Comparison of ENCODE assay signal across 15 cellular contexts in the genomic region with DNA sequence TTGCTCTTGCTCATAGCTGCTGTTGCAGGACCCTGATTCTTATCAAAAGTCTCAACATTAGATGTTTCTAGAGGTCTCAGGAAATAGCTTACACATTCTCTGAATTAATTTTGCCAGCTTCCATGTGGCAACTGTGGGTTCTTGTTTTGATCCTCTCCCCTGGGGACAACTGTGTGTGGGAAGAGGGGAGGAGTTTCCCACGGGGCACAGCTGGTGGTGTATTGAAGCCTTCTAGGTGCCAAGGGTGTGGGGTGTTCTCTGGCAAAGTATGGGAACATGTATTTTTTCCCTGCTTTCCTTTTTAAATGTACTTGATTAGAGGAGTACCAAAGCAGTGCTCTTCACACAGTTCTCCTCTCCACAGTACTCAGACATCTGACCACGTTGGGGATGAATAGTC.
"Had no signal": no experiment of that assay in that cellular context is flagged by ENCODE, and none has a peak within 500 bp of the region (broad histone marks: within the 10 kb centered on the region; RNA-seq: fewer than 3 reads in every experiment).

No MANE protein-coding gene starts in this region.

- H3K4me1 ChIP-seq: gastrocnemius medialis, thyroid gland, uterus had no signal

- H3K4me1 Mint-ChIP-seq: activated naive CD8-positive, alpha-beta T cell treated with anti-CD3 and anti-CD28 coated beads for 36 hours had no signal

- H3K4me3 Mint-ChIP-seq: activated CD8-positive, alpha-beta memory T cell treated with anti-CD3 and anti-CD28 coated beads, Interleukin-2, amount 10 ng/mL, durations not matched to agents 7 days and 5 days; activated naive CD8-positive, alpha-beta T cell treated with anti-CD3 and anti-CD28 coated beads for 36 hours; neural crest cell had no signal

- H3K27ac ChIP-seq: gastrocnemius medialis, thyroid gland, uterus had no signal

- H3K9me3 ChIP-seq: gastrocnemius medialis, thyroid gland, uterus had no signal

- H3K27me3 Mint-ChIP-seq: activated CD8-positive, alpha-beta memory T cell treated with anti-CD3 and anti-CD28 coated beads, Interleukin-2, amount 10 ng/mL, durations not matched to agents 7 days and 5 days; activated naive CD8-positive, alpha-beta T cell treated with anti-CD3 and anti-CD28 coated beads for 36 hours had no signal

- DNase-seq: activated CD4-positive, alpha-beta T cell treated with anti-CD3 and anti-CD28 coated beads, Interleukin-2, amount 50 U/mL, for 48 hours; activated CD4-positive, CD25-positive, alpha-beta regulatory T cell treated with anti-CD3 and anti-CD28 coated beads, Interleukin-2, amount 50 U/mL, for 72 hours; activated CD8-positive, alpha-beta memory T cell treated with anti-CD3 and anti-CD28 coated beads, Interleukin-2, amount 10 ng/mL, durations not matched to agents 7 days and 5 days; activated gamma-delta T cell treated with Interleukin-2 at 50 U/mL for 16 hours; activated naive CD8-positive, alpha-beta T cell treated with anti-CD3 and anti-CD28 coated beads for 36 hours; activated T-cell treated with anti-CD3 and anti-CD28 coated beads, Interleukin-2, amount 50 U/mL, for 48 hours; aorta; gastrocnemius medialis; kidney; left ventricle myocardium superior; mesenchymal stem cell; thyroid gland; uterus had no signal

- H3K36me3 Mint-ChIP-seq: activated CD8-positive, alpha-beta memory T cell treated with anti-CD3 and anti-CD28 coated beads, Interleukin-2, amount 10 ng/mL, durations not matched to agents 7 days and 5 days; activated naive CD8-positive, alpha-beta T cell treated with anti-CD3 and anti-CD28 coated beads for 36 hours had no signal

- H3K27ac Mint-ChIP-seq: activated CD8-positive, alpha-beta memory T cell treated with anti-CD3 and anti-CD28 coated beads, Interleukin-2, amount 10 ng/mL, durations not matched to agents 7 days and 5 days; activated naive CD8-positive, alpha-beta T cell treated with anti-CD3 and anti-CD28 coated beads for 36 hours had no signal

- ATAC-seq: activated CD8-positive, alpha-beta memory T cell treated with anti-CD3 and anti-CD28 coated beads, Interleukin-2, amount 10 ng/mL, durations not matched to agents 7 days and 5 days; gastrocnemius medialis; left ventricle myocardium superior had no signal

- H3K27me3 ChIP-seq: gastrocnemius medialis, thyroid gland had no signal

- H3K36me3 ChIP-seq: gastrocnemius medialis, thyroid gland, uterus had no signal

- H3K9me3 Mint-ChIP-seq: activated naive CD8-positive, alpha-beta T cell treated with anti-CD3 and anti-CD28 coated beads for 36 hours; neural crest cell had no signal

- H3K4me3 ChIP-seq: gastrocnemius medialis, smooth muscle cell, thyroid gland, uterus had no signal

- H3K4me2 ChIP-seq: smooth muscle cell had no signal
